Comparison of ENCODE assay signal across 8 cellular contexts in genomic region chr6:10404107-10404798, GRCh38.
DNase-seq lines count a peak whose midpoint lies in the region; ATAC-seq lines count a peak whose summit lies in the region.

No MANE protein-coding gene starts in this region.

- peak; percentile 96 for ATAC-seq in GM19455 (IDR thresholded peaks at IDR 0.05; ENCODE audit: unreplicated experiment)
- ATAC-seq in HG03575 (IDR thresholded peaks at IDR 0.05; ENCODE audit: extremely low read depth, insufficient number of reproducible peaks, low FRiP score, unreplicated experiment) = peak; percentile 86
- ATAC-seq in effector memory CD8-positive, alpha-beta T cell (replicated peaks) = peak; percentile 90

- peak overlapping the region; percentile 74 to 80 for H3K4me3 Mint-ChIP-seq in effector memory CD8-positive, alpha-beta T cell

- H3K27me3 Mint-ChIP-seq in effector memory CD8-positive, alpha-beta T cell = peaks cover 33 to 55% of the 10 kb centered on the region in 2 donors

- H3K9me3 Mint-ChIP-seq in effector memory CD8-positive, alpha-beta T cell = peaks cover 3 to 13% of the 10 kb centered on the region in 2 donors

- H3K4me1 Mint-ChIP-seq in effector memory CD8-positive, alpha-beta T cell (ENCODE audit: low read depth in 2 of 2) = peaks cover 5 to 6% of the 10 kb centered on the region in 2 donors

- H3K36me3 Mint-ChIP-seq in effector memory CD8-positive, alpha-beta T cell (ENCODE audit: insufficient read depth) = peaks cover 11% of the 10 kb centered on the region

- DNase-seq in COLO829 (ENCODE audit: low spot score) (peak; percentile 98), NCI-H82 treated with DMSO at 0.1 percent for 48 hours (lab: John Stamatoyannopoulos, UW; ENCODE audit: unreplicated experiment) (peak; percentile 91), midbrain (lab: John Stamatoyannopoulos, UW) (peak; percentile 90)
- DNase-seq in activated CD8-positive, alpha-beta memory T cell treated with anti-CD3 and anti-CD28 coated beads for 1 hour (ENCODE audit: extremely low read depth in 1 of 2, low read depth in 1 of 2) = peak; percentile 37 to 63
- DNase-seq in effector memory CD8-positive, alpha-beta T cell = peak; percentile 69 to 71 (median 71)
- peak; percentile 59 to 61 for DNase-seq in stimulated activated CD8-positive, alpha-beta memory T cell treated with anti-CD3 and anti-CD28 coated beads, Interleukin-15, amount 100 ng/mL, for 4 hours (ENCODE audit: low read depth in 2 of 2)

- peak overlapping the region in 1 of 2 donors; percentile 38 for H3K27ac Mint-ChIP-seq in effector memory CD8-positive, alpha-beta T cell

Comparison
In these comparisons a context has a peak if more than half of its experiments do, and no peak if none do; other contexts are left out.
1. Peak in every context shown above with its lines: DNase-seq and ATAC-seq.